In genomic region chr6:148998704-148999103, GRCh38 we compare ENCODE assay signal across 16 cellular contexts.
DNase-seq lines count a peak whose midpoint lies in the region; ATAC-seq and TF ChIP-seq lines count a peak whose summit lies in the region.
"Had no signal": no experiment of that assay in that cellular context is flagged by ENCODE, and none has a peak within 500 bp of the region (broad histone marks: within the 10 kb centered on the region; RNA-seq: fewer than 3 reads in every experiment).

No MANE protein-coding gene starts in this region.

- no peak overlapping the region; the same call in 1 of the 2 replicates for H3K14ac ChIP-seq in IMR-90 (replicated peaks; ENCODE audit: low read depth, low read length)

- H3K27ac Mint-ChIP-seq in activated naive CD4-positive, alpha-beta T cell treated with anti-CD3 and anti-CD28 coated beads for 36 hours, result no peak overlapping the region
- H3K27ac Mint-ChIP-seq: activated naive CD8-positive, alpha-beta T cell had no signal

- CTCF ChIA-PET in IMR-90 (lab: Yijun Ruan, JAX), result no interaction called here
- CTCF ChIA-PET in activated naive CD4-positive, alpha-beta T cell treated with anti-CD3 and anti-CD28 coated beads for 36 hours (lab: Charles Lee), result no interaction called here

- H3K27ac ChIP-seq in IMR-90 (ENCODE audit: insufficient read depth, low read length) (no peak overlapping the region), right cardiac atrium (ENCODE audit: low read length) (no peak overlapping the region), psoas muscle (no peak overlapping the region)
- H3K27ac ChIP-seq: foreskin keratinocyte had no signal

- H3K36me3 ChIP-seq in IMR-90 (ENCODE audit: control insufficient read depth, insufficient read depth, low read length) (no peaks in the 10 kb centered on the region), psoas muscle (ENCODE audit: insufficient read depth in 1 of 2, low read depth in 1 of 2) (no peaks in the 10 kb centered on the region)

- H4K8ac ChIP-seq in IMR-90 (ENCODE audit: low read depth in 2 of 2, low read length in 2 of 2), result no peak overlapping the region

- no peaks in the 10 kb centered on the region for H3K27me3 Mint-ChIP-seq in activated naive CD4-positive, alpha-beta T cell treated with anti-CD3 and anti-CD28 coated beads for 36 hours (ENCODE audit: low read depth)
- H3K27me3 Mint-ChIP-seq: activated naive CD8-positive, alpha-beta T cell; brain had no signal

- no peak overlapping the region for H2BK15ac ChIP-seq in IMR-90 (ENCODE audit: low read depth, low read length)

- H3K36me3 Mint-ChIP-seq in activated naive CD4-positive, alpha-beta T cell treated with anti-CD3 and anti-CD28 coated beads for 36 hours (ENCODE audit: low read depth), result peaks cover 3% of the 10 kb centered on the region

- ATAC-seq in IMR-90 (ENCODE audit: low read depth), result no peak
- peak; percentile 16 to 43 for ATAC-seq in right cardiac atrium
- ATAC-seq in psoas muscle, result no peak
- ATAC-seq: CD8-positive, alpha-beta T cell had no signal

- no peak for TF ChIP-seq RAD21 in IMR-90 (IDR thresholded peaks at IDR 0.05; ENCODE audit: low read length)

- dilution Hi-C loops in IMR-90 (cut with HindIII; ENCODE audit: low sequenced_read_pairs, unreplicated experiment), result no loop called here

- no peak overlapping the region for H3K4ac ChIP-seq in IMR-90 (ENCODE audit: low read depth, low read length)

- POLR2A ChIA-PET in IMR-90 (lab: Charles Lee; ENCODE audit: unreplicated experiment), result no interaction called here

- in situ Hi-C loops in IMR-90 (cut with MboI; ENCODE audit: low sequenced_read_pairs), result no loop called here
- in situ Hi-C loops in astrocyte of the spinal cord (cut with HindIII; ENCODE audit: low sequenced_read_pairs), result no loop called here

- H2BK20ac ChIP-seq in IMR-90 (ENCODE audit: low read depth, low read length), result no peak overlapping the region

- H3K9me3 ChIP-seq in IMR-90 (ENCODE audit: control insufficient read depth, insufficient read depth, low read length) (peaks cover 2% of the 10 kb centered on the region; the same call in 1 of the 2 replicates), right cardiac atrium (ENCODE audit: control insufficient read depth, low read length) (no peaks in the 10 kb centered on the region), psoas muscle (peaks cover 14% of the 10 kb centered on the region)

- no peak overlapping the region for H3K4me3 ChIP-seq in IMR-90 (ENCODE audit: insufficient read depth, low read depth, low read length)
- H3K4me3 ChIP-seq in astrocyte of the spinal cord (ENCODE audit: low read depth, low read length), result no peak overlapping the region
- H3K4me3 ChIP-seq in right cardiac atrium (ENCODE audit: low read length), result no peak overlapping the region
- H3K4me3 ChIP-seq in psoas muscle, result no peak overlapping the region

- BruUV-seq in IMR-90 (replicated peaks; lab: Mats Ljungman, UMichigan), result no TSS peak

- H3K18ac ChIP-seq in IMR-90 (ENCODE audit: low read depth, low read length), result no peak overlapping the region

- no peak for TF ChIP-seq POLR2A in IMR-90 (IDR thresholded peaks at IDR 0.05; ENCODE audit: low read depth, low read length)

- H2AFZ ChIP-seq in IMR-90 (replicated peaks; ENCODE audit: low read length, poor library complexity), result no peak overlapping the region

- H3K23ac ChIP-seq in IMR-90 (ENCODE audit: low read depth, low read length), result no peak overlapping the region

- no peak overlapping the region for H2AK9ac ChIP-seq in IMR-90 (replicated peaks; ENCODE audit: low read depth, low read length, poor library complexity)

- DNase-seq in AG20443 (ENCODE audit: low spot score) (peak; percentile 19), IMR-90 (no peak), astrocyte of the spinal cord (ENCODE audit: low read depth, low spot score) (peak; percentile 43), right cardiac atrium (no peak), psoas muscle (no peak), NCI-H146 (lab: John Stamatoyannopoulos, UW) (no peak), SW 1271 (lab: John Stamatoyannopoulos, UW) (no peak)
- no peak for DNase-seq in activated naive CD4-positive, alpha-beta T cell treated with anti-CD3 and anti-CD28 coated beads for 36 hours
- DNase-seq: CD8-positive, alpha-beta T cell; foreskin keratinocyte; stimulated activated CD4-positive, alpha-beta T cell treated with anti-CD3 and anti-CD28 coated beads, Interleukin-12 subunit alpha, Interleukin-12 subunit beta, amount 100 ng/mL, for 4 hours; stimulated activated CD8-positive, alpha-beta memory T cell treated with anti-CD3 and anti-CD28 coated beads, Interleukin-4, amount 100 ng/mL, for 48 hours had no signal

- H4K20me1 ChIP-seq in IMR-90 (ENCODE audit: insufficient read depth, low read length), result peaks cover 3% of the 10 kb centered on the region; the same call in 1 of the 2 replicates

- TF ChIP-seq CTCF in IMR-90 (conservative IDR thresholded peaks at IDR 0.05; ENCODE audit: low read depth, low read length) (no peak), astrocyte of the spinal cord (IDR thresholded peaks at IDR 0.05; ENCODE audit: low read depth, low read length) (no peak), psoas muscle (IDR thresholded peaks at IDR 0.05) (no peak)

- H3K4me2 ChIP-seq in IMR-90 (ENCODE audit: low read depth, low read length), result no peak overlapping the region

- no peak overlapping the region for H4K91ac ChIP-seq in IMR-90 (ENCODE audit: insufficient read depth, low read depth, low read length)

- peaks cover 8% of the 10 kb centered on the region for H3K9me3 Mint-ChIP-seq in activated naive CD4-positive, alpha-beta T cell treated with anti-CD3 and anti-CD28 coated beads for 36 hours
- H3K9me3 Mint-ChIP-seq: dendritic cell treated with granulocyte-macrophage colony-stimulating factor and Interleukin-4, amounts not matched to agents 40 ng/mL and 50 ng/mL, for 4 days; neural crest cell had no signal

- intact Hi-C loops in IMR-90 (cut with micrococcal nuclease) (no loop called here), right cardiac atrium (cut with DNase I) (no loop called here), psoas muscle (cut with DNase I) (no loop called here)
- intact Hi-C loops in activated naive CD4-positive, alpha-beta T cell treated with anti-CD3 and anti-CD28 coated beads for 36 hours (cut with micrococcal nuclease), result no loop called here

- no peak overlapping the region for H3K56ac ChIP-seq in IMR-90 (ENCODE audit: extremely low read depth, insufficient read depth, low read length)

- H3K27me3 ChIP-seq in IMR-90 (ENCODE audit: control insufficient read depth, insufficient read depth, low read length), result no peaks in the 10 kb centered on the region
- no peaks in the 10 kb centered on the region for H3K27me3 ChIP-seq in right cardiac atrium (ENCODE audit: control insufficient read depth, insufficient read depth)
- H3K27me3 ChIP-seq in psoas muscle (ENCODE audit: insufficient read depth in 3 of 3, low read length in 2 of 3), result no peaks in the 10 kb centered on the region
- H3K27me3 ChIP-seq: foreskin keratinocyte had no signal

- H3K4me1 Mint-ChIP-seq in activated naive CD4-positive, alpha-beta T cell treated with anti-CD3 and anti-CD28 coated beads for 36 hours (ENCODE audit: low read depth), result peaks cover 8% of the 10 kb centered on the region
- H3K4me1 Mint-ChIP-seq: neural crest cell had no signal

- peaks cover 4% of the 10 kb centered on the region; the same call in 1 of the 2 replicates for H3K9me1 ChIP-seq in IMR-90 (ENCODE audit: insufficient read depth, low read length)

- no peak overlapping the region for H3K4me3 Mint-ChIP-seq in activated naive CD4-positive, alpha-beta T cell treated with anti-CD3 and anti-CD28 coated beads for 36 hours
- H3K4me3 Mint-ChIP-seq: activated naive CD8-positive, alpha-beta T cell; brain; CD8-positive, alpha-beta T cell; dendritic cell treated with granulocyte-macrophage colony-stimulating factor and Interleukin-4, amounts not matched to agents 40 ng/mL and 50 ng/mL, for 4 days; neural crest cell had no signal

- H3K4me1 ChIP-seq in IMR-90 (ENCODE audit: control insufficient read depth, insufficient read depth, low read length) (peaks cover 11% of the 10 kb centered on the region), right cardiac atrium (ENCODE audit: control insufficient read depth, insufficient read depth, low read length) (peaks cover 6% of the 10 kb centered on the region), psoas muscle (no peaks in the 10 kb centered on the region)

- H3K9ac ChIP-seq in IMR-90 (ENCODE audit: low read depth, low read length), result no peak overlapping the region

- H4K5ac ChIP-seq in IMR-90 (ENCODE audit: low read depth, low read length), result no peak overlapping the region

- H2BK5ac ChIP-seq in IMR-90 (ENCODE audit: low read depth, low read length, poor library complexity, severe bottlenecking), result no peak overlapping the region

- H2AK5ac ChIP-seq in IMR-90 (ENCODE audit: low read depth, low read length), result peak overlapping the region; percentile 17; the same call in 1 of the 2 replicates

- no peak overlapping the region for H2BK120ac ChIP-seq in IMR-90 (ENCODE audit: low read depth, low read length)

- 100% methylated on average over 1 of the region's 4 CpGs; no CpG with 5 or more reads in 1 of the 2 experiments for WGBS in IMR-90 (ENCODE audit: extremely low coverage in 2 of 2, insufficient read length in 1 of 2), 2 experiments
- WGBS in right cardiac atrium, result 87% methylated on average over 4 of the region's 4 CpGs
- WGBS in psoas muscle, 3 donors, result 79 to 90% (median 82%) methylated on average over 4 of the region's 4 CpGs

- H3K79me1 ChIP-seq in IMR-90 (ENCODE audit: low read depth in 1 of 2, low read length in 2 of 2), result no peaks in the 10 kb centered on the region

TF ChIP-seq in IMR-90, 13 proteins besides CTCF, POLR2A, EP300 and RAD21 (continues in another document):
- TF ChIP-seq NFE2L2 (IDR thresholded peaks at IDR 0.05; ENCODE audit: low read depth, low read length) (no peak), MAZ (IDR thresholded peaks at IDR 0.05; ENCODE audit: borderline replicate concordance, low read depth, low read length) (no peak), MXI1 (IDR thresholded peaks at IDR 0.05; ENCODE audit: borderline replicate concordance, low read depth, low read length) (no peak), USF2 (IDR thresholded peaks at IDR 0.05; ENCODE audit: low read depth, low read length) (no peak), CEBPB (IDR thresholded peaks at IDR 0.05; ENCODE audit: low read depth, low read length) (no peak), CHD1 (IDR thresholded peaks at IDR 0.05; ENCODE audit: low read depth, low read length) (no peak), SMC3 (IDR thresholded peaks at IDR 0.05; ENCODE audit: low read depth, low read length) (no peak)

Comparison
In these comparisons a context has a peak if more than half of its experiments do, and no peak if none do; other contexts are left out.
1. DNase-seq: peak in AG20443 (single experiment) and astrocyte of the spinal cord (single experiment); none in IMR-90 (single experiment), right cardiac atrium (0 of 3), activated naive CD4-positive, alpha-beta T cell treated with anti-CD3 and anti-CD28 coated beads for 36 hours (single experiment), psoas muscle (0 of 2), NCI-H146 (single experiment) and SW 1271 (0 of 2).
2. ATAC-seq: peak in right cardiac atrium (2 of 2); none in IMR-90 (single experiment) and psoas muscle (0 of 4).